In genomic region chr2:119786312-119786711, GRCh38 we compare ENCODE assay signal across 19 cellular contexts. TPM values are rescaled to one million over a fixed set of nuclear protein-coding genes. Genes with fewer than 3 reads are reported as not detected.
A peak's percentile ranks its signal among the peaks of the same experiment; 100 is the strongest.
DNase-seq lines count a peak whose midpoint lies in the region; ATAC-seq and TF ChIP-seq lines count a peak whose summit lies in the region.
"Had no signal": no experiment of that assay in that cellular context is flagged by ENCODE, and none has a peak within 500 bp of the region (broad histone marks: within the 10 kb centered on the region; RNA-seq: fewer than 3 reads in every experiment).

No MANE protein-coding gene starts in this region.

- H3K4me3 ChIP-seq in fibroblast of the aortic adventitia (ENCODE audit: low read depth, low read length) (no peak overlapping the region), psoas muscle (no peak overlapping the region), upper lobe of left lung (no peak overlapping the region)
- H3K4me3 ChIP-seq: BLaER1, MG63, PC-9, SJCRH30 had no signal

- intact Hi-C loops in Right ventricle myocardium superior (cut with DNase I): no loop called here
- intact Hi-C loops in cardiac septum (cut with DNase I): no loop called here
- intact Hi-C loops in psoas muscle (cut with DNase I): no loop called here

- TF ChIP-seq CTCF in fibroblast of the aortic adventitia (IDR thresholded peaks at IDR 0.05; ENCODE audit: insufficient read depth, low read length) (no peak), psoas muscle (IDR thresholded peaks at IDR 0.05) (no peak), upper lobe of left lung (IDR thresholded peaks at IDR 0.05) (no peak)

- H3K27me3 Mint-ChIP-seq in T-helper 17 cell: no peaks in the 10 kb centered on the region

- H3K27ac ChIP-seq in psoas muscle (no peak overlapping the region), upper lobe of left lung (no peak overlapping the region)
- H3K27ac ChIP-seq: BLaER1, PC-9, RWPE1, SJCRH30 had no signal

- H3K4me1 Mint-ChIP-seq in T-helper 17 cell: peaks cover 26% of the 10 kb centered on the region

- H3K27ac Mint-ChIP-seq in T-helper 17 cell: peak overlapping the region; percentile 1

- ATAC-seq in Right ventricle myocardium superior (ENCODE audit: poor library complexity): peak; percentile 89
- no peak for ATAC-seq in T-helper 17 cell
- peak in 3 of 4 donors; percentile 62 to 74 (median 69) for ATAC-seq in psoas muscle
- ATAC-seq in upper lobe of left lung (ENCODE audit: low FRiP score in 2 of 2): no peak

- no peaks in the 10 kb centered on the region for H3K36me3 Mint-ChIP-seq in T-helper 17 cell (ENCODE audit: low read depth)

- H3K36me3 ChIP-seq in psoas muscle (ENCODE audit: insufficient read depth in 1 of 2, low read depth in 1 of 2) (no peaks in the 10 kb centered on the region), upper lobe of left lung (no peaks in the 10 kb centered on the region)
- H3K36me3 ChIP-seq: MG63, SJCRH30 had no signal

- TF ChIP-seq POLR2A in upper lobe of left lung (IDR thresholded peaks at IDR 0.05): no peak

- H3K4me1 ChIP-seq in psoas muscle (peaks cover 16% of the 10 kb centered on the region), upper lobe of left lung (no peaks in the 10 kb centered on the region)
- H3K4me1 ChIP-seq: BLaER1, SJCRH30 had no signal

- H3K27me3 ChIP-seq in psoas muscle (ENCODE audit: insufficient read depth in 3 of 3, low read length in 2 of 3) (no peaks in the 10 kb centered on the region), upper lobe of left lung (no peaks in the 10 kb centered on the region)
- H3K27me3 ChIP-seq: BLaER1, MG63, SJCRH30 had no signal

- no peak for TF ChIP-seq EP300 in upper lobe of left lung (IDR thresholded peaks at IDR 0.05)

- no peaks in the 10 kb centered on the region for H3K9me3 ChIP-seq in T-helper 17 cell (ENCODE audit: control insufficient read depth, low read length, poor library complexity, severe bottlenecking)
- peaks cover 20% of the 10 kb centered on the region for H3K9me3 ChIP-seq in psoas muscle
- H3K9me3 ChIP-seq in upper lobe of left lung: peaks cover 0 to 14% (median 5%) of the 10 kb centered on the region in 4 donors

- H3K4me3 Mint-ChIP-seq in T-helper 17 cell: no peak overlapping the region

- WGBS in psoas muscle, 3 donors: 96 to 100% (median 100%) methylated on average over 1 of the region's 1 CpG
- WGBS in upper lobe of left lung, 2 donors: 100% methylated on average over 1 of the region's 1 CpG

- no peak for DNase-seq in Right ventricle myocardium superior
- no peak for DNase-seq in cardiac septum (ENCODE audit: low spot score)
- no peak for DNase-seq in T-helper 17 cell
- DNase-seq in fibroblast of the aortic adventitia (ENCODE audit: low read depth): peak; percentile 16
- no peak for DNase-seq in psoas muscle
- no peak for DNase-seq in NCI-H524 treated with DMSO at 0.1 percent for 48 hours (lab: John Stamatoyannopoulos, UW)
- no peak for DNase-seq in upper lobe of left lung
- DNase-seq in DMS 273 (lab: John Stamatoyannopoulos, UW; ENCODE audit: unreplicated experiment): no peak
- DNase-seq: DND-41, H7, Kasumi-1, MG63, NCI-H1048, NCI-H2081 treated with DMSO at 0.1 percent for 48 hours, NCI-H510A, SJCRH30 had no signal

RNA-seq across cellular contexts. Expression of gene PTPN4, which starts 26.6 kb away (rescaled TPM):
- 37.6 TPM for total RNA-seq in Right ventricle myocardium superior
- 35.7 TPM for total RNA-seq in cardiac septum
- total RNA-seq in T-helper 17 cell: 100 to 1,000 TPM; 128 to 149 TPM
- 11.5 and 20.6 TPM in 2 replicates for total RNA-seq in fibroblast of the aortic adventitia (ENCODE audit: low replicate concordance)
- total RNA-seq in psoas muscle: 10 to 100 TPM; 17.3 to 35.4 (median 29.2) TPM
- polyA plus RNA-seq in psoas muscle: 1 to 10 TPM; 2.1 to 8.5 (median 2.8) TPM
- 100 to 1,000 TPM in 1 of 6 donors, 10 to 100 TPM in 5; 15.3 to 112 (median 35.9) TPM for total RNA-seq in upper lobe of left lung

Comparison
In these comparisons a context has a peak if more than half of its experiments do, and no peak if none do; other contexts are left out.
1. ATAC-seq: peak in Right ventricle myocardium superior (single experiment) and psoas muscle (3 of 4); none in T-helper 17 cell (single experiment) and upper lobe of left lung (0 of 2).